In the genomic region with DNA sequence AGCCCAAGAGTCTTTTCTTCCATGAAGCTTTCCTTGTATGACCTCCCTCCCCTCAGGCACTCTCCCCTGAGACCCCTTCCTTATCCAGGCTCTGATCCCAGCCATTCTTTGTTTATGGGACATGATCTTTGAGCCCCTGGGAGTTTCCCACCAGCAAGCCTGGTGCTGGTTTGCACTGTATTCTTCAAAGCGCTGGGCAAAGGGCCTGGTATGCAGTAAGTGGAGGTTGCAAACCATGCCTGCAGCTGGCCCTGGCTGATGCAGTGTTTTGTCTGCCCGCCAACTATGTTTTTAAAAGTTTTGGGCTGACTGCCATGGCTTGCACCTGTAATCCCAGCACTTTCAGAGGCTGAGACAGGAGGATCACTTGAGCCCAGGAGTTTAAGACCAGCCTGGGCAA, we compare ENCODE assay signal across 30 cellular contexts. TPM values are rescaled to one million over a fixed set of nuclear protein-coding genes. Genes with fewer than 3 reads are reported as not detected.
"Had no signal": no experiment of that assay in that cellular context is flagged by ENCODE, and none has a peak within 500 bp of the region (broad histone marks: within the 10 kb centered on the region; RNA-seq: fewer than 3 reads in every experiment).

No MANE protein-coding gene starts in this region.

- H3K9me3 Mint-ChIP-seq: activated B cell treated with CpG ODN at 0.5 μM for 24 hours; activated naive CD4-positive, alpha-beta T cell treated with anti-CD3 and anti-CD28 coated beads for 36 hours; activated naive CD8-positive, alpha-beta T cell treated with anti-CD3 and anti-CD28 coated beads, Interleukin-2, amount 10 ng/mL, durations not matched to agents 7 days and 5 days; dendritic cell treated with granulocyte-macrophage colony-stimulating factor and Interleukin-4, amounts not matched to agents 40 ng/mL and 50 ng/mL, for 4 days; immature natural killer cell; neural progenitor cell; type B pancreatic cell had no signal

- H3K4me3 Mint-ChIP-seq: activated B cell treated with CpG ODN at 0.5 μM for 24 hours; activated naive CD4-positive, alpha-beta T cell treated with anti-CD3 and anti-CD28 coated beads for 36 hours; activated naive CD8-positive, alpha-beta T cell treated with anti-CD3 and anti-CD28 coated beads, Interleukin-2, amount 10 ng/mL, durations not matched to agents 7 days and 5 days; dendritic cell treated with granulocyte-macrophage colony-stimulating factor and Interleukin-4, amounts not matched to agents 40 ng/mL and 50 ng/mL, for 4 days; immature natural killer cell; neural progenitor cell; T-helper 17 cell; type B pancreatic cell had no signal

- H3K4me1 Mint-ChIP-seq: activated B cell treated with CpG ODN at 0.5 μM for 24 hours; activated naive CD8-positive, alpha-beta T cell treated with anti-CD3 and anti-CD28 coated beads, Interleukin-2, amount 10 ng/mL, durations not matched to agents 7 days and 5 days; immature natural killer cell had no signal

- H3K27me3 ChIP-seq: vagina had no signal

- H3K4me3 ChIP-seq: left lung, neural progenitor cell, spleen, thoracic aorta, vagina had no signal

- H3K4me1 ChIP-seq: foreskin keratinocyte, neural progenitor cell had no signal

- H3K36me3 Mint-ChIP-seq: activated naive CD8-positive, alpha-beta T cell treated with anti-CD3 and anti-CD28 coated beads, Interleukin-2, amount 10 ng/mL, durations not matched to agents 7 days and 5 days; immature natural killer cell; neural progenitor cell had no signal

- H3K9me3 ChIP-seq: left lung, spleen, thoracic aorta, vagina had no signal

- H3K27ac Mint-ChIP-seq: activated B cell treated with CpG ODN at 0.5 μM for 24 hours; activated naive CD4-positive, alpha-beta T cell treated with anti-CD3 and anti-CD28 coated beads for 36 hours; activated naive CD8-positive, alpha-beta T cell treated with anti-CD3 and anti-CD28 coated beads, Interleukin-2, amount 10 ng/mL, durations not matched to agents 7 days and 5 days; dendritic cell treated with granulocyte-macrophage colony-stimulating factor and Interleukin-4, amounts not matched to agents 40 ng/mL and 50 ng/mL, for 4 days; immature natural killer cell; neural progenitor cell; T-helper 17 cell; type B pancreatic cell had no signal

- H3K27ac ChIP-seq: foreskin keratinocyte, left lung, neural progenitor cell, spleen, thoracic aorta, vagina had no signal

- ATAC-seq: foreskin keratinocyte, left lung, T-helper 17 cell had no signal

- DNase-seq: activated B cell treated with CpG ODN at 0.5 μM for 24 hours; activated CD4-positive, alpha-beta T cell treated with anti-CD3 and anti-CD28 coated beads for 4 hours; activated CD4-positive, alpha-beta T cell treated with anti-CD3 and anti-CD28 coated beads, Interleukin-2, amount 50 U/mL, for 48 hours; activated CD8-positive, alpha-beta memory T cell treated with anti-CD3 and anti-CD28 coated beads, Interleukin-2, amount 50 U/mL, for 48 hours; activated effector memory CD4-positive, alpha-beta T cell treated with Interleukin-2 at 50 U/mL for 16 hours; activated naive CD4-positive, alpha-beta T cell treated with anti-CD3 and anti-CD28 coated beads for 36 hours; activated naive CD8-positive, alpha-beta T cell treated with anti-CD3 and anti-CD28 coated beads, Interleukin-2, amount 10 ng/mL, durations not matched to agents 7 days and 5 days; activated T-cell treated with anti-CD3 and anti-CD28 coated beads, Interleukin-2, amount 50 U/mL, for 48 hours; amygdala; effector CD4-positive, alpha-beta T cell; foreskin keratinocyte; immature natural killer cell; kidney glomerular epithelial cell; left lung; mammary epithelial cell; midbrain; stimulated activated CD4-positive, alpha-beta T cell treated with anti-CD3 and anti-CD28 coated beads, Interleukin-4, amount 100 ng/mL, for 24 hours; stimulated activated naive CD4-positive, alpha-beta T cell treated with Interleukin-2 at 50 U/mL for 16 hours; T-helper 17 cell had no signal

RNA-seq across cellular contexts. Expression of a gene that starts 6.8 kb away (rescaled TPM):
- total RNA-seq: activated B cell treated with CpG ODN at 0.5 μM for 24 hours; activated CD8-positive, alpha-beta memory T cell treated with anti-CD3 and anti-CD28 coated beads for 36 hours; activated naive CD4-positive, alpha-beta T cell treated with anti-CD3 and anti-CD28 coated beads for 36 hours; activated naive CD8-positive, alpha-beta T cell treated with anti-CD3 and anti-CD28 coated beads, Interleukin-2, amount 10 ng/mL, durations not matched to agents 7 days and 5 days; glomerular endothelial cell; left lung; osteoblast; posterior vena cava; renal cortical epithelial cell; spleen; T-helper 17 cell; vagina had no signal
- polyA plus RNA-seq: immature natural killer cell, spleen had no signal
